In the genomic region with DNA sequence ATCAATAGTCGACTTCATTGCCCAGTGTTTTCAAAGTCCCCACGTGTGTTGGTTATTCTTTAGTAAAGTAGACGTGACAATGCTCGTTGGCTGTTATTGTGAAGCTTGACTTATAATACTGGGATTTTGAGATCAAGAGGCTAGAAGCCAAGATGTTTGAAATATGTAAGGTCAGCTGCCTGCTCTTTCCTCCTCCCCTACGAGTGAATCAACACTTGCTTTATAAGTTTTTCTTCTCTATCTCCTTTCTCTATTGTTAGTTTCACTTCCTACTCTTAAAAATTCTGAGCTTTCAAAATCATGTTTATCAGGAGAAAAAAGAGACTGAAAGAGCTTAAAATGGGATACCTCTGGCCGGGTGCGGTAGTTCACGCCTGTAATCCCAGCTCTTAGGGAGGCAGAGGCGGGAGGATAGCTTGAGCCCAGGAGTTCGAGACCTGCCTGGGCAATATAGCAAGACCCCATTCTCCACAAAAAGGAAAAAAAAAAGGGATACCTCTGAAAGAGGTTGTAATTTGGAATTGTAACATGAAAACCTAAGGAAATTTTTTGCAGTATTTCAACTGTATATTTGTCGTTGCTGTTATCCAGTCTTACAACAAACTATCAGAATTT, we compare ENCODE assay signal across 1 cellular context.
TF ChIP-seq lines count a peak whose summit lies in the region.

No MANE protein-coding gene starts in this region.

TF ChIP-seq in H1, 55 proteins besides CTCF, POLR2A, EP300 and RAD21:
- 0 out of 2 replicates have a peak, but pooled peaks have one; percentile 27 for TF ChIP-seq KDM1A (IDR thresholded peaks at IDR 0.05; ENCODE audit: borderline replicate concordance, low read length)
- TF ChIP-seq SP1 (IDR thresholded peaks at IDR 0.05; ENCODE audit: low read depth, low read length) = no peak
- TF ChIP-seq BACH1 (IDR thresholded peaks at IDR 0.05; ENCODE audit: low read length) = no peak
